ENCODE assay signal across 24 cellular contexts in the genomic region with DNA sequence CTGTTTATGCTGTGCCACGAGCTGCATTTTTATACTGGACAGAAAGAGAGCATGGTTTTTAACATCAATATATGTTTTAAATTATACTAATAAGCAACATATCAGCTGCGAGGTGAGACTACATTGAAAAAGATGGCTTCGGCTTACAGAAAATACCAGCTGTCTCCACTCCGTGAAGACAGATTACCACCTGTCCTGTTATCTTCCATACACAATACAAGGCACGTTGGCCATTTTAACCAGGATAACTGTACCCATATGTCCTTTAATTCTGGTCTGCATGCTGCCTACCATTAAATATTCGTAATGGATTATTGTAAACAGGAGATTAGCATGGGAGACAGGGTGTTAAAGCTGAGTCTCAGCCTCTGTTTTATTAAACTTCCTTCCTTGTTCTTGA.
DNase-seq lines count a peak whose midpoint lies in the region; ATAC-seq lines count a peak whose summit lies in the region.
"Had no signal": no experiment of that assay in that cellular context is flagged by ENCODE, and none has a peak within 500 bp of the region (broad histone marks: within the 10 kb centered on the region; RNA-seq: fewer than 3 reads in every experiment).

No MANE protein-coding gene starts in this region.

- no peak overlapping the region for H3K4me3 Mint-ChIP-seq in stimulated activated effector memory CD8-positive, alpha-beta T cell treated with anti-CD3 and anti-CD28 coated beads, Interleukin-12 subunit alpha, Interleukin-12 subunit beta, amount 100 ng/mL, for 72 hours
- H3K4me3 Mint-ChIP-seq in activated T-helper 2 cell treated with anti-CD3 and anti-CD28 coated beads, Interferon-gamma antibody, Interleukin-2, Interleukin-4, amounts not matched to agents 10 μg/mL and 5 μg/mL and 100 μg/mL, durations not matched to agents 14 hours and 24 hours and 36 hours (ENCODE audit: low read depth): no peak overlapping the region
- H3K4me3 Mint-ChIP-seq: activated B cell treated with CpG ODN at 0.5 μM for 24 hours; activated T-cell treated with anti-CD3 and anti-CD28 coated beads, Interleukin-2, amount 50 U/mL, for 72 hours; CD14-positive monocyte had no signal

- H3K4me1 Mint-ChIP-seq in stimulated activated effector memory CD8-positive, alpha-beta T cell treated with anti-CD3 and anti-CD28 coated beads, Interleukin-12 subunit alpha, Interleukin-12 subunit beta, amount 100 ng/mL, for 72 hours: no peaks in the 10 kb centered on the region
- H3K4me1 Mint-ChIP-seq in activated T-helper 2 cell treated with anti-CD3 and anti-CD28 coated beads, Interferon-gamma antibody, Interleukin-2, Interleukin-4, amounts not matched to agents 10 μg/mL and 5 μg/mL and 100 μg/mL, durations not matched to agents 14 hours and 24 hours and 36 hours (ENCODE audit: low read depth): no peaks in the 10 kb centered on the region
- H3K4me1 Mint-ChIP-seq: activated B cell treated with CpG ODN at 0.5 μM for 24 hours, CD14-positive monocyte had no signal

- H3K27me3 Mint-ChIP-seq in activated T-helper 2 cell treated with anti-CD3 and anti-CD28 coated beads, Interferon-gamma antibody, Interleukin-2, Interleukin-4, amounts not matched to agents 10 μg/mL and 5 μg/mL and 100 μg/mL, durations not matched to agents 14 hours and 24 hours and 36 hours (ENCODE audit: low read depth): no peaks in the 10 kb centered on the region
- H3K27me3 Mint-ChIP-seq: activated B cell treated with CpG ODN at 0.5 μM for 24 hours, progenitor cell of endocrine pancreas had no signal

- DNase-seq in DMS 273 (lab: John Stamatoyannopoulos, UW; ENCODE audit: unreplicated experiment): peak; percentile 93
- DNase-seq in NCI-H146 (lab: John Stamatoyannopoulos, UW): peak; percentile 68
- DNase-seq in NCI-H69 (lab: John Stamatoyannopoulos, UW): peak; percentile 92
- DNase-seq in cerebellum (ENCODE audit: low spot score): peak; percentile 19
- DNase-seq in stimulated activated effector memory CD8-positive, alpha-beta T cell treated with anti-CD3 and anti-CD28 coated beads, Interleukin-12 subunit alpha, Interleukin-12 subunit beta, amount 100 ng/mL, for 72 hours (ENCODE audit: low spot score in 2 of 2): no peak
- DNase-seq in activated T-helper 2 cell treated with anti-CD3 and anti-CD28 coated beads, Interferon-gamma antibody, Interleukin-2, Interleukin-4, amounts not matched to agents 10 μg/mL and 5 μg/mL and 100 μg/mL, durations not matched to agents 14 hours and 24 hours and 36 hours (ENCODE audit: low spot score): no peak
- DNase-seq: activated B cell treated with CpG ODN at 0.5 μM for 24 hours; activated CD4-positive, alpha-beta T cell treated with anti-CD3 and anti-CD28 coated beads, Interleukin-2, amount 50 U/mL, for 4 hours; activated naive CD4-positive, alpha-beta T cell treated with Interleukin-2 at 50 U/mL for 16 hours; activated T-cell treated with anti-CD3 and anti-CD28 coated beads, Interleukin-2, amount 50 U/mL, for 72 hours; body of pancreas; Calu3; cerebellar nuclear complex; GOT3; left lung; mesenchymal stem cell; NCI-H1105; stimulated activated CD4-positive, alpha-beta T cell treated with anti-CD3 and anti-CD28 coated beads, Interleukin-12 subunit alpha, Interleukin-12 subunit beta, amount 100 ng/mL, for 4 hours; stimulated activated CD4-positive, alpha-beta T cell treated with anti-CD3 and anti-CD28 coated beads, Interleukin-4, amount 100 ng/mL, for 1 hour; substantia nigra had no signal

- ATAC-seq in stimulated activated effector memory CD8-positive, alpha-beta T cell treated with anti-CD3 and anti-CD28 coated beads, Interleukin-12 subunit alpha, Interleukin-12 subunit beta, amount 100 ng/mL, for 72 hours: no peak
- ATAC-seq in HG03469 (IDR thresholded peaks at IDR 0.05; ENCODE audit: unreplicated experiment): no peak
- ATAC-seq: activated T-cell treated with anti-CD3 and anti-CD28 coated beads, Interleukin-2, amount 50 U/mL, for 72 hours; body of pancreas; left lung; sciatic nerve had no signal

- no peak overlapping the region for H3K27ac Mint-ChIP-seq in stimulated activated effector memory CD8-positive, alpha-beta T cell treated with anti-CD3 and anti-CD28 coated beads, Interleukin-12 subunit alpha, Interleukin-12 subunit beta, amount 100 ng/mL, for 72 hours
- no peak overlapping the region for H3K27ac Mint-ChIP-seq in activated T-helper 2 cell treated with anti-CD3 and anti-CD28 coated beads, Interferon-gamma antibody, Interleukin-2, Interleukin-4, amounts not matched to agents 10 μg/mL and 5 μg/mL and 100 μg/mL, durations not matched to agents 14 hours and 24 hours and 36 hours
- H3K27ac Mint-ChIP-seq: activated B cell treated with CpG ODN at 0.5 μM for 24 hours; activated T-cell treated with anti-CD3 and anti-CD28 coated beads, Interleukin-2, amount 50 U/mL, for 72 hours; CD14-positive monocyte; progenitor cell of endocrine pancreas had no signal

- intact Hi-C loops in activated T-helper 2 cell treated with anti-CD3 and anti-CD28 coated beads, Interferon-gamma antibody, Interleukin-2, Interleukin-4, amounts not matched to agents 10 μg/mL and 5 μg/mL and 100 μg/mL, durations not matched to agents 14 hours and 24 hours and 36 hours (cut with micrococcal nuclease): no loop called here

- peaks cover 6% of the 10 kb centered on the region for H3K9me3 Mint-ChIP-seq in stimulated activated effector memory CD8-positive, alpha-beta T cell treated with anti-CD3 and anti-CD28 coated beads, Interleukin-12 subunit alpha, Interleukin-12 subunit beta, amount 100 ng/mL, for 72 hours
- peaks cover under 1% of the 10 kb centered on the region for H3K9me3 Mint-ChIP-seq in activated T-helper 2 cell treated with anti-CD3 and anti-CD28 coated beads, Interferon-gamma antibody, Interleukin-2, Interleukin-4, amounts not matched to agents 10 μg/mL and 5 μg/mL and 100 μg/mL, durations not matched to agents 14 hours and 24 hours and 36 hours

- H3K36me3 Mint-ChIP-seq in stimulated activated effector memory CD8-positive, alpha-beta T cell treated with anti-CD3 and anti-CD28 coated beads, Interleukin-12 subunit alpha, Interleukin-12 subunit beta, amount 100 ng/mL, for 72 hours: no peaks in the 10 kb centered on the region
- no peaks in the 10 kb centered on the region for H3K36me3 Mint-ChIP-seq in activated T-helper 2 cell treated with anti-CD3 and anti-CD28 coated beads, Interferon-gamma antibody, Interleukin-2, Interleukin-4, amounts not matched to agents 10 μg/mL and 5 μg/mL and 100 μg/mL, durations not matched to agents 14 hours and 24 hours and 36 hours (ENCODE audit: low read depth)
- H3K36me3 Mint-ChIP-seq: CD14-positive monocyte had no signal

Comparison
In these comparisons a context has a peak if more than half of its experiments do, and no peak if none do; other contexts are left out.
1. DNase-seq: peak in DMS 273 (single experiment), NCI-H146 (single experiment), NCI-H69 (single experiment) and cerebellum (single experiment); none in stimulated activated effector memory CD8-positive, alpha-beta T cell treated with anti-CD3 and anti-CD28 coated beads, Interleukin-12 subunit alpha, Interleukin-12 subunit beta, amount 100 ng/mL, for 72 hours (0 of 2) and activated T-helper 2 cell treated with anti-CD3 and anti-CD28 coated beads, Interferon-gamma antibody, Interleukin-2, Interleukin-4, amounts not matched to agents 10 μg/mL and 5 μg/mL and 100 μg/mL, durations not matched to agents 14 hours and 24 hours and 36 hours (single experiment).